14 cellular contexts compared by ENCODE assay signal in genomic region chr15:61750271-61751084, GRCh38.
DNase-seq lines count a peak whose midpoint lies in the region; TF ChIP-seq lines count a peak whose summit lies in the region.
"Had no signal": no experiment of that assay in that cellular context is flagged by ENCODE, and none has a peak within 500 bp of the region (broad histone marks: within the 10 kb centered on the region; RNA-seq: fewer than 3 reads in every experiment).

No MANE protein-coding gene starts in this region.

- no peak overlapping the region; the same call in 1 of the 2 replicates for H3K4me3 ChIP-seq in PC-9
- no peak overlapping the region for H3K4me3 ChIP-seq in esophagus (ENCODE audit: low read depth in 1 of 2, low read length in 2 of 2)
- H3K4me3 ChIP-seq in H7 (ENCODE audit: insufficient read depth, low read depth, low read length): no peak overlapping the region
- H3K4me3 ChIP-seq: dorsolateral prefrontal cortex, vagina had no signal

- POLR2A ChIA-PET in PC-9 (lab: Charles Lee; ENCODE audit: unreplicated experiment): no interaction called here

- H3K36me3 ChIP-seq in PC-9 (ENCODE audit: low read depth) (no peaks in the 10 kb centered on the region), esophagus (ENCODE audit: control insufficient read depth in 2 of 2, insufficient read depth in 2 of 2, low read length in 1 of 2) (no peaks in the 10 kb centered on the region), H7 (replicated peaks; ENCODE audit: control insufficient read depth, insufficient read depth, low read length) (no peaks in the 10 kb centered on the region)
- H3K36me3 ChIP-seq: vagina had no signal

- peak overlapping the region; percentile 61 for H3K4me2 ChIP-seq in PC-9

- H3K4me1 ChIP-seq in PC-9 (replicated peaks; ENCODE audit: insufficient read depth) (peaks cover 21% of the 10 kb centered on the region), esophagus (ENCODE audit: control insufficient read depth in 2 of 2, insufficient read depth in 2 of 2, low read length in 1 of 2) (peaks cover 4 to 7% of the 10 kb centered on the region in 2 donors)
- H3K4me1 ChIP-seq: vagina had no signal

- H3K27ac ChIP-seq in PC-9 (peak overlapping the region; percentile 25; the same call in 1 of the 2 replicates), esophagus (ENCODE audit: low read depth in 2 of 2, low read length in 1 of 2) (peak overlapping the region; percentile 48 to 88)
- H3K27ac ChIP-seq: vagina had no signal

- H3K9me3 ChIP-seq in PC-9 (ENCODE audit: insufficient read depth, low read depth) (no peaks in the 10 kb centered on the region), esophagus (ENCODE audit: control insufficient read depth in 2 of 2, insufficient read depth in 1 of 2, low read depth in 1 of 2, low read length in 1 of 2) (no peaks in the 10 kb centered on the region)
- H3K9me3 ChIP-seq: vagina had no signal

- intact Hi-C loops in PC-9 (cut with micrococcal nuclease; ENCODE audit: unreplicated experiment): no loop called here

- H3K79me2 ChIP-seq in PC-9 (ENCODE audit: low read depth): no peaks in the 10 kb centered on the region

- no TSS peak for BruUV-seq in PC-9 (replicated peaks; lab: Mats Ljungman, UMichigan)

- H3K9me2 ChIP-seq in PC-9 (ENCODE audit: insufficient read depth): no peaks in the 10 kb centered on the region

- 51 to 56% methylated on average over 15 of the region's 15 CpGs for WGBS in esophagus, 2 donors

- no peak overlapping the region for H2AFZ ChIP-seq in PC-9

- H3K27me3 ChIP-seq in PC-9 (ENCODE audit: insufficient read depth, low read depth) (no peaks in the 10 kb centered on the region), esophagus (ENCODE audit: control insufficient read depth in 1 of 2, insufficient read depth in 2 of 2, low read length in 2 of 2) (no peaks in the 10 kb centered on the region), H7 (ENCODE audit: control insufficient read depth, insufficient read depth, low read length) (no peaks in the 10 kb centered on the region)
- H3K27me3 ChIP-seq: vagina had no signal

- CTCF ChIA-PET in PC-9 (lab: Charles Lee): no interaction called here

- TF ChIP-seq CTCF in PC-9 (conservative IDR thresholded peaks at IDR 0.05): no peak
- TF ChIP-seq CTCF in GM20000 (IDR thresholded peaks at IDR 0.05; ENCODE audit: extremely low read depth, missing control alignments): no peak

- H4K20me1 ChIP-seq in PC-9 (ENCODE audit: insufficient read depth): no peaks in the 10 kb centered on the region

- peaks cover 14% of the 10 kb centered on the region; the same call in 1 of the 2 replicates for H3F3A ChIP-seq in PC-9 (ENCODE audit: insufficient read depth, low read depth)

- DNase-seq in DMS79 (lab: John Stamatoyannopoulos, UW): peak; percentile 74
- peak; percentile 41 to 97 for DNase-seq in PC-9
- peak; percentile 38 for DNase-seq in putamen (ENCODE audit: low spot score)
- DNase-seq in H7: no peak
- DNase-seq in GM20000 (ENCODE audit: low spot score): no peak
- no peak for DNase-seq in stimulated activated CD4-positive, alpha-beta T cell treated with anti-CD3 and anti-CD28 coated beads, Interleukin-15, amount 100 ng/mL, for 24 hours
- no peak for DNase-seq in SKM-1 treated with dmso at 0.1 percent for 144 hours (lab: John Stamatoyannopoulos, UW; ENCODE audit: unreplicated experiment)
- DNase-seq: activated CD4-positive, alpha-beta T cell treated with anti-CD3 and anti-CD28 coated beads for 1 hour; amniotic stem cell; GOT3; NCI-H2081 had no signal

Comparison
In these comparisons a context has a peak if more than half of its experiments do, and no peak if none do; other contexts are left out.
1. DNase-seq: peak in DMS79 (single experiment), PC-9 (2 of 2) and putamen (single experiment); none in H7 (single experiment), GM20000 (single experiment), stimulated activated CD4-positive, alpha-beta T cell treated with anti-CD3 and anti-CD28 coated beads, Interleukin-15, amount 100 ng/mL, for 24 hours (single experiment) and SKM-1 treated with dmso at 0.1 percent for 144 hours (single experiment).